Comparison of ENCODE assay signal across 26 cellular contexts in genomic region chr10:34547695-34548094, GRCh38.
"Had no signal": no experiment of that assay in that cellular context is flagged by ENCODE, and none has a peak within 500 bp of the region (broad histone marks: within the 10 kb centered on the region; RNA-seq: fewer than 3 reads in every experiment).

No MANE protein-coding gene starts in this region.

- H3K9me3 ChIP-seq: esophagus squamous epithelium, ovary, psoas muscle, spleen, testis, tibial artery had no signal

- FAIRE-seq: frontal cortex, keratinocyte had no signal

- DNase-seq: dermis blood vessel endothelial cell; effector memory CD8-positive, alpha-beta T cell; erythroblast; esophagus squamous epithelium; head of caudate nucleus; naive B cell; nephron progenitor cell; nucleus accumbens; ovary; posterior cingulate gyrus; psoas muscle; right cardiac atrium; spleen; stimulated activated CD4-positive, alpha-beta T cell treated with anti-CD3 and anti-CD28 coated beads, Interleukin-4, amount 100 ng/mL, for 4 hours; stimulated activated naive CD8-positive, alpha-beta T cell treated with anti-CD3 and anti-CD28 coated beads, Interleukin-15, Interleukin-2, amounts not matched to agents 100 U/mL and 50 U/mL, for 24 hours; substantia nigra; testis; tibial artery had no signal

- ATAC-seq: effector memory CD8-positive, alpha-beta T cell; psoas muscle; right cardiac atrium; stimulated activated memory B cell treated with anti-CD40 and anti-IgM and Interleukin-4, amounts not matched to agents 10 μg/mL and 1 μg/mL and 100 μg/mL, for 72 hours; stimulated activated naive CD8-positive, alpha-beta T cell treated with anti-CD3 and anti-CD28 coated beads, Interleukin-15, Interleukin-2, amounts not matched to agents 100 U/mL and 50 U/mL, for 24 hours had no signal

- H3K27me3 Mint-ChIP-seq: naive B cell; stimulated activated memory B cell treated with anti-CD40 and anti-IgM and Interleukin-4, amounts not matched to agents 10 μg/mL and 1 μg/mL and 100 μg/mL, for 72 hours; type B pancreatic cell had no signal

- H3K27ac ChIP-seq: coronary artery, esophagus squamous epithelium, ovary, psoas muscle, skin epidermis, spleen, testis, tibial artery had no signal

- H3K4me1 ChIP-seq: spleen, testis had no signal

- H3K9me3 Mint-ChIP-seq: effector memory CD8-positive, alpha-beta T cell; naive B cell; nephron progenitor cell had no signal

- H3K36me3 ChIP-seq: esophagus squamous epithelium, ovary, spleen, tibial artery had no signal

- H3K4me3 Mint-ChIP-seq: effector memory CD8-positive, alpha-beta T cell; memory B cell; naive B cell; nephron progenitor cell; stimulated activated memory B cell treated with anti-CD40 and anti-IgM and Interleukin-4, amounts not matched to agents 10 μg/mL and 1 μg/mL and 100 μg/mL, for 72 hours; type B pancreatic cell had no signal

- H3K4me3 ChIP-seq: coronary artery, esophagus squamous epithelium, lung, ovary, psoas muscle, skin epidermis, spleen, testis, tibial artery had no signal

- H3K27me3 ChIP-seq: esophagus squamous epithelium, ovary, spleen, testis, tibial artery had no signal

- H3K27ac Mint-ChIP-seq: effector memory CD8-positive, alpha-beta T cell; memory B cell; naive B cell; nephron progenitor cell; stimulated activated memory B cell treated with anti-CD40 and anti-IgM and Interleukin-4, amounts not matched to agents 10 μg/mL and 1 μg/mL and 100 μg/mL, for 72 hours; type B pancreatic cell had no signal

- H3K36me3 Mint-ChIP-seq: memory B cell; naive B cell; stimulated activated memory B cell treated with anti-CD40 and anti-IgM and Interleukin-4, amounts not matched to agents 10 μg/mL and 1 μg/mL and 100 μg/mL, for 72 hours had no signal

- H3K4me1 Mint-ChIP-seq: memory B cell; naive B cell; stimulated activated memory B cell treated with anti-CD40 and anti-IgM and Interleukin-4, amounts not matched to agents 10 μg/mL and 1 μg/mL and 100 μg/mL, for 72 hours had no signal
